10 cellular contexts compared by ENCODE assay signal in genomic region chr5:154134499-154134898, GRCh38.
"Had no signal": no experiment of that assay in that cellular context is flagged by ENCODE, and none has a peak within 500 bp of the region (broad histone marks: within the 10 kb centered on the region; RNA-seq: fewer than 3 reads in every experiment).

No MANE protein-coding gene starts in this region.

- H3K27ac ChIP-seq: GM23248, HL-60, KMS-11 had no signal

- FAIRE-seq: H54, HepG2 had no signal

- DNase-seq: GM23248, GOT3, H9, HCEC 1CT, HFFc6, Karpas-422 had no signal

- H3K4me3 ChIP-seq: GM23248 had no signal

- H2AFZ ChIP-seq: GM23248 had no signal

- ATAC-seq: HepG2 had no signal

- H3K9ac ChIP-seq: GM23248, KMS-11 had no signal

- H3K4me2 ChIP-seq: KMS-11 had no signal
